In genomic region chr1:234603221-234604204, GRCh38 we compare ENCODE assay signal across 8 cellular contexts. TPM values are rescaled to one million over a fixed set of nuclear protein-coding genes. Genes with fewer than 3 reads are reported as not detected.
A peak's percentile ranks its signal among the peaks of the same experiment; 100 is the strongest.
DNase-seq lines count a peak whose midpoint lies in the region; ATAC-seq and TF ChIP-seq lines count a peak whose summit lies in the region.

No MANE protein-coding gene starts in this region.

- peaks cover 74% of the 10 kb centered on the region for H4K20me1 ChIP-seq in Loucy (ENCODE audit: insufficient read depth, low read length, poor library complexity, severe bottlenecking)

- H3K4me1 ChIP-seq in Loucy (ENCODE audit: insufficient read depth, low read length, poor library complexity, severe bottlenecking) (peaks cover 70% of the 10 kb centered on the region), lung (ENCODE audit: control insufficient read depth in 2 of 2, insufficient read depth in 2 of 2, low read length in 2 of 2) (peaks cover 0 to 26% of the 10 kb centered on the region in 2 donors), upper lobe of right lung (peaks cover 49% of the 10 kb centered on the region)

- peaks cover 14% of the 10 kb centered on the region for H3K27me3 ChIP-seq in Loucy (ENCODE audit: insufficient read depth, low read length, poor library complexity, severe bottlenecking)
- no peaks in the 10 kb centered on the region for H3K27me3 ChIP-seq in lung (ENCODE audit: control insufficient read depth, insufficient read depth)
- H3K27me3 ChIP-seq in upper lobe of right lung: no peaks in the 10 kb centered on the region

- 4 to 5% methylated on average over 6 of the region's 6 CpGs for WGBS in lung, 2 donors

- H3F3A ChIP-seq in Loucy (ENCODE audit: low read depth): peaks cover 49% of the 10 kb centered on the region

- peak overlapping the region; percentile 92 for H3K9ac ChIP-seq in Loucy (ENCODE audit: low read depth, low read length, poor library complexity, severe bottlenecking)

- H3K9me2 ChIP-seq in Loucy (replicated peaks; ENCODE audit: low read depth, low read length): no peaks in the 10 kb centered on the region

- H3K27ac ChIP-seq in lung (ENCODE audit: low read depth in 1 of 2, low read length in 1 of 2) (peak overlapping the region; percentile 84 to 97), upper lobe of right lung (peak overlapping the region; percentile 99)

- ATAC-seq in lung (ENCODE audit: insufficient read depth, low FRiP score): no peak
- ATAC-seq in upper lobe of right lung: no peak
- no peak for ATAC-seq in GM21723 (IDR thresholded peaks at IDR 0.05; ENCODE audit: unreplicated experiment)
- no peak for ATAC-seq in left lobe of liver
- no peak for ATAC-seq in GM21526 (IDR thresholded peaks at IDR 0.05; ENCODE audit: low FRiP score, unreplicated experiment)

- peaks cover 82% of the 10 kb centered on the region for H3K79me2 ChIP-seq in Loucy (ENCODE audit: insufficient read depth, low read length)

- intact Hi-C loops in upper lobe of right lung (cut with DNase I): no loop called here

- H3K36me3 ChIP-seq in Loucy (ENCODE audit: insufficient read depth, low read length) (peaks cover 31% of the 10 kb centered on the region), lung (ENCODE audit: control insufficient read depth in 2 of 2, insufficient read depth in 2 of 2, low read length in 2 of 2) (peaks cover 6% of the 10 kb centered on the region in 2 donors), upper lobe of right lung (peaks cover 36% of the 10 kb centered on the region)

- H3K4me3 ChIP-seq in Loucy (ENCODE audit: low read length, poor library complexity, severe bottlenecking): peak overlapping the region; percentile 88
- H3K4me3 ChIP-seq in lung: no peak overlapping the region
- H3K4me3 ChIP-seq in upper lobe of right lung: peak overlapping the region; percentile 85

- no peak for TF ChIP-seq CTCF in Loucy (conservative IDR thresholded peaks at IDR 0.05; ENCODE audit: low read length)
- no peak for TF ChIP-seq CTCF in lung (IDR thresholded peaks at IDR 0.05; ENCODE audit: control extremely low read depth, extremely low read depth)
- TF ChIP-seq CTCF in upper lobe of right lung (IDR thresholded peaks at IDR 0.05): no peak

- H2AFZ ChIP-seq in Loucy (ENCODE audit: low read length): no peak overlapping the region

- H3K4me2 ChIP-seq in Loucy (ENCODE audit: low read depth, low read length, poor library complexity, severe bottlenecking): peak overlapping the region; percentile 95

- no peaks in the 10 kb centered on the region for H3K9me3 ChIP-seq in Loucy (ENCODE audit: insufficient read depth, low read depth, low read length)
- H3K9me3 ChIP-seq in lung (ENCODE audit: control insufficient read depth in 2 of 2, insufficient read depth in 1 of 2, low read length in 1 of 2): no peaks in the 10 kb centered on the region
- H3K9me3 ChIP-seq in upper lobe of right lung: no peaks in the 10 kb centered on the region

- peak; percentile 79 for DNase-seq in DMS53 treated with DMSO at 0.1 percent for 48 hours (lab: John Stamatoyannopoulos, UW; ENCODE audit: unreplicated experiment)
- DNase-seq in astrocyte of the hippocampus (ENCODE audit: low read depth, low spot score): peak; percentile 68
- no peak for DNase-seq in lung (ENCODE audit: low spot score)
- DNase-seq in upper lobe of right lung: no peak
- DNase-seq in left lobe of liver (ENCODE audit: low spot score): no peak

RNA-seq across cellular contexts. Expression of gene IRF2BP2, which starts 6.5 kb away (rescaled TPM):
- 100 to 1,000 TPM; 113 to 197 TPM for total RNA-seq in lung
- polyA plus RNA-seq in lung: 100 to 1,000 TPM in 1 of 2 donors, 10 to 100 TPM in 1; 49.3 to 106 TPM
- total RNA-seq in upper lobe of right lung: 161 TPM
- 48.7 TPM for total RNA-seq in left lobe of liver

Comparison
In these comparisons a context has a peak if more than half of its experiments do, and no peak if none do; other contexts are left out.
1. DNase-seq: peak in DMS53 treated with DMSO at 0.1 percent for 48 hours (single experiment) and astrocyte of the hippocampus (single experiment); none in lung (single experiment), upper lobe of right lung (single experiment) and left lobe of liver (single experiment).